ENCODE assay signal across 16 cellular contexts in genomic region chr22:36463783-36464184, GRCh38. TPM values are rescaled to one million over a fixed set of nuclear protein-coding genes. Genes with fewer than 3 reads are reported as not detected.
A peak's percentile ranks its signal among the peaks of the same experiment; 100 is the strongest.
DNase-seq lines count a peak whose midpoint lies in the region; ATAC-seq and TF ChIP-seq lines count a peak whose summit lies in the region.
"Had no signal": no experiment of that assay in that cellular context is flagged by ENCODE, and none has a peak within 500 bp of the region (broad histone marks: within the 10 kb centered on the region; RNA-seq: fewer than 3 reads in every experiment).

No MANE protein-coding gene starts in this region.

- no peaks in the 10 kb centered on the region for H3K27me3 ChIP-seq in right lobe of liver
- H3K27me3 ChIP-seq in skeletal muscle tissue (ENCODE audit: control insufficient read depth in 3 of 3, insufficient read depth in 3 of 3, low read length in 3 of 3): no peaks in the 10 kb centered on the region

- no peaks in the 10 kb centered on the region for H3K27me3 Mint-ChIP-seq in activated CD4-positive, alpha-beta T cell treated with anti-CD3 and anti-CD28 coated beads, Interleukin-2, amount 10 ng/mL, durations not matched to agents 24 days and 14 days
- H3K27me3 Mint-ChIP-seq: effector memory CD8-positive, alpha-beta T cell had no signal

- CTCF ChIA-PET in HEK293 (lab: Yijun Ruan, JAX): interaction anchor here (1.1 to 1.3 kb wide), 4 partner anchors 100 to 163 kb away, joined by 3 to 4 read pairs (median 4); no protein-coding TSS in a partner anchor

- H3K4me3 Mint-ChIP-seq in activated CD4-positive, alpha-beta T cell treated with anti-CD3 and anti-CD28 coated beads, Interleukin-2, amount 10 ng/mL, durations not matched to agents 24 days and 14 days: no peak overlapping the region
- H3K4me3 Mint-ChIP-seq: activated CD8-positive, alpha-beta T cell treated with anti-CD3 and anti-CD28 coated beads, Interleukin-2, amount 10 ng/mL, durations not matched to agents 7 days and 5 days; effector memory CD8-positive, alpha-beta T cell had no signal

- H3K9me3 ChIP-seq in HEK293 (ENCODE audit: control insufficient read depth, insufficient read depth, low read depth, low read length): no peaks in the 10 kb centered on the region
- H3K9me3 ChIP-seq in right lobe of liver: no peaks in the 10 kb centered on the region
- no peaks in the 10 kb centered on the region for H3K9me3 ChIP-seq in skeletal muscle tissue (ENCODE audit: control insufficient read depth in 3 of 3, low read length in 3 of 3)

- peak in 3 of 4 donors; percentile 5 to 44 (median 31) for ATAC-seq in right lobe of liver
- no peak for ATAC-seq in GM18520 (IDR thresholded peaks at IDR 0.05; ENCODE audit: unreplicated experiment)
- no peak for ATAC-seq in GM18868 (IDR thresholded peaks at IDR 0.05; ENCODE audit: unreplicated experiment)
- ATAC-seq: activated CD8-positive, alpha-beta T cell treated with anti-CD3 and anti-CD28 coated beads, Interleukin-2, amount 10 ng/mL, durations not matched to agents 7 days and 5 days; effector memory CD8-positive, alpha-beta T cell had no signal

- TF ChIP-seq POLR2A in right lobe of liver (IDR thresholded peaks at IDR 0.05): no peak

- H3K36me3 ChIP-seq in HEK293 (ENCODE audit: control insufficient read depth in 2 of 2, insufficient read depth in 1 of 2, low read length in 2 of 2) (peaks cover 0 to 31% of the 10 kb centered on the region in 2 experiments; a peak in 2 of 3 replicates), right lobe of liver (no peaks in the 10 kb centered on the region), skeletal muscle tissue (ENCODE audit: control insufficient read depth in 3 of 3, insufficient read depth in 3 of 3, low read length in 3 of 3) (peaks cover 0 to 6% (median 3%) of the 10 kb centered on the region in 3 donors)

- TF ChIP-seq CTCF in HEK293 (tag by site-specific recombination; IDR thresholded peaks at IDR 0.05) (no peak), right lobe of liver (IDR thresholded peaks at IDR 0.05) (no peak)

- H3K4me1 ChIP-seq in HEK293 (ENCODE audit: control insufficient read depth, insufficient read depth, low read length): peaks cover 27% of the 10 kb centered on the region
- peaks cover 0 to 15% (median 2%) of the 10 kb centered on the region in 4 donors for H3K4me1 ChIP-seq in right lobe of liver
- peaks cover 67 to 72% (median 69%) of the 10 kb centered on the region in 3 donors for H3K4me1 ChIP-seq in skeletal muscle tissue (ENCODE audit: control insufficient read depth in 3 of 3, insufficient read depth in 3 of 3, low read length in 3 of 3)

- H3K9me3 Mint-ChIP-seq in activated CD4-positive, alpha-beta T cell treated with anti-CD3 and anti-CD28 coated beads, Interleukin-2, amount 10 ng/mL, durations not matched to agents 24 days and 14 days: no peaks in the 10 kb centered on the region
- H3K9me3 Mint-ChIP-seq: activated T-helper 2 cell treated with anti-CD3 and anti-CD28 coated beads, Interferon-gamma antibody, Interleukin-2, Interleukin-4, amounts not matched to agents 10 μg/mL and 5 μg/mL and 100 μg/mL, durations not matched to agents 14 hours and 24 hours and 36 hours; effector memory CD8-positive, alpha-beta T cell had no signal

- POLR2A ChIA-PET in HEK293 (lab: Yijun Ruan, JAX): interaction anchor here (1.0 to 3.2 kb wide), 5 partner anchors 18 to 131 kb away, joined by 3 to 23 read pairs (median 4); partner anchors contain the start of genes MYH9 and TXN2

- WGBS in right lobe of liver (ENCODE audit: insufficient coverage, low coverage, low lambda C conversion rate, missing lambda C conversion rate): no CpG with 5 or more reads among the region's 17 CpGs

- peaks cover 9% of the 10 kb centered on the region for H3K36me3 Mint-ChIP-seq in activated CD4-positive, alpha-beta T cell treated with anti-CD3 and anti-CD28 coated beads, Interleukin-2, amount 10 ng/mL, durations not matched to agents 24 days and 14 days (ENCODE audit: low read depth)

- peaks cover 14% of the 10 kb centered on the region for H3K4me1 Mint-ChIP-seq in activated CD4-positive, alpha-beta T cell treated with anti-CD3 and anti-CD28 coated beads, Interleukin-2, amount 10 ng/mL, durations not matched to agents 24 days and 14 days

- intact Hi-C loops in right lobe of liver (cut with DNase I): loop anchor here in 1 of 2 donors (2.0 kb wide), 1 partner anchor 77 kb away; the partner anchor contains the start of gene MYH9
- intact Hi-C loops in activated CD4-positive, alpha-beta T cell treated with anti-CD3 and anti-CD28 coated beads, Interleukin-2, amount 10 ng/mL, durations not matched to agents 24 days and 14 days (cut with micrococcal nuclease): no loop called here

- H3K27ac ChIP-seq in HEK293 (ENCODE audit: extremely low read depth, low read depth, low read length) (no peak overlapping the region), right lobe of liver (peak overlapping the region in 2 of 3 donors; percentile 24 to 81), skeletal muscle tissue (ENCODE audit: low read depth, low read length) (peak overlapping the region; percentile 98)
- H3K27ac ChIP-seq: GM23248, SK-N-MC had no signal

- DNase-seq in dermis blood vessel endothelial cell (peak; percentile 95), right lobe of liver (peak in 2 of 3 donors; percentile 54 to 61), NCI-H2227 treated with DMSO at 0.1 percent for 48 hours (lab: John Stamatoyannopoulos, UW) (no peak)
- no peak for DNase-seq in activated CD4-positive, alpha-beta T cell treated with anti-CD3 and anti-CD28 coated beads, Interleukin-2, amount 10 ng/mL, durations not matched to agents 24 days and 14 days
- DNase-seq: activated CD8-positive, alpha-beta T cell treated with anti-CD3 and anti-CD28 coated beads, Interleukin-2, amount 10 ng/mL, durations not matched to agents 7 days and 5 days; effector memory CD8-positive, alpha-beta T cell; GF-D8; GM23248; NK-92 treated with Interleukin-12 subunit alpha and Interleukin-12 subunit beta, amount 100 ng/mL, for 24 hours; stimulated activated CD4-positive, alpha-beta T cell treated with anti-CD3 and anti-CD28 coated beads, Interleukin-4, amount 100 ng/mL, for 24 hours had no signal

- H3K4me3 ChIP-seq in HEK293 (ENCODE audit: low read depth, low read length) (no peak overlapping the region), right lobe of liver (no peak overlapping the region), skeletal muscle tissue (ENCODE audit: low read length in 3 of 3) (peak overlapping the region in 1 of 3 donors; percentile 13)
- H3K4me3 ChIP-seq: GM23248, SK-N-MC had no signal

- no peak overlapping the region for H3K27ac Mint-ChIP-seq in activated CD4-positive, alpha-beta T cell treated with anti-CD3 and anti-CD28 coated beads, Interleukin-2, amount 10 ng/mL, durations not matched to agents 24 days and 14 days
- H3K27ac Mint-ChIP-seq: activated CD8-positive, alpha-beta T cell treated with anti-CD3 and anti-CD28 coated beads, Interleukin-2, amount 10 ng/mL, durations not matched to agents 7 days and 5 days; activated T-helper 2 cell treated with anti-CD3 and anti-CD28 coated beads, Interferon-gamma antibody, Interleukin-2, Interleukin-4, amounts not matched to agents 10 μg/mL and 5 μg/mL and 100 μg/mL, durations not matched to agents 14 hours and 24 hours and 36 hours; effector memory CD8-positive, alpha-beta T cell had no signal

- peak overlapping the region; percentile 54 to 71 (median 68) for H3K9ac ChIP-seq in skeletal muscle tissue (ENCODE audit: low read depth in 1 of 3, low read length in 3 of 3)
- H3K9ac ChIP-seq: GM23248 had no signal

TF ChIP-seq in HEK293, 187 proteins besides CTCF, POLR2A, EP300 and RAD21:
- TF ChIP-seq ZBTB17 (tag by site-specific recombination; IDR thresholded peaks at IDR 0.05) (no peak), ZNF341 (tag by site-specific recombination; IDR thresholded peaks at IDR 0.05; ENCODE audit: low read depth) (peak; percentile 30; the same call in 1 of the 2 replicates)

RNA-seq across cellular contexts. Expression of gene TXN2, which starts 17.7 kb away (rescaled TPM):
- total RNA-seq in dermis blood vessel endothelial cell: 22.0 and 30.3 TPM in 2 replicates
- 10 to 100 TPM; 56.0 to 94.8 (median 67.2) TPM for total RNA-seq in right lobe of liver
- total RNA-seq in skeletal muscle tissue: 19.3 TPM
- total RNA-seq in activated CD4-positive, alpha-beta T cell treated with anti-CD3 and anti-CD28 coated beads, Interleukin-2, amount 10 ng/mL, durations not matched to agents 24 days and 14 days: 96.5 and 98.7 TPM in 2 replicates

RNA-seq across cellular contexts. Expression of gene FOXRED2, which starts 43.1 kb away (rescaled TPM):
- total RNA-seq in dermis blood vessel endothelial cell (8.7 and 11.5 TPM in 2 replicates), right lobe of liver (10 to 100 TPM in 4 of 6 experiments, 1 to 10 TPM in 2; 9.6 to 14.0 (median 11.8) TPM), skeletal muscle tissue (14.6 TPM)
- 25.4 and 26.3 TPM in 2 replicates for total RNA-seq in activated CD4-positive, alpha-beta T cell treated with anti-CD3 and anti-CD28 coated beads, Interleukin-2, amount 10 ng/mL, durations not matched to agents 24 days and 14 days

Comparison
In these comparisons a context has a peak if more than half of its experiments do, and no peak if none do; other contexts are left out.
1. DNase-seq: peak in dermis blood vessel endothelial cell (single experiment) and right lobe of liver (2 of 3); none in activated CD4-positive, alpha-beta T cell treated with anti-CD3 and anti-CD28 coated beads, Interleukin-2, amount 10 ng/mL, durations not matched to agents 24 days and 14 days (single experiment) and NCI-H2227 treated with DMSO at 0.1 percent for 48 hours (single experiment).
2. ATAC-seq: peak in right lobe of liver (3 of 4); none in GM18520 (single experiment) and GM18868 (single experiment).